Comparison of ENCODE assay signal across 3 cellular contexts in the genomic region with DNA sequence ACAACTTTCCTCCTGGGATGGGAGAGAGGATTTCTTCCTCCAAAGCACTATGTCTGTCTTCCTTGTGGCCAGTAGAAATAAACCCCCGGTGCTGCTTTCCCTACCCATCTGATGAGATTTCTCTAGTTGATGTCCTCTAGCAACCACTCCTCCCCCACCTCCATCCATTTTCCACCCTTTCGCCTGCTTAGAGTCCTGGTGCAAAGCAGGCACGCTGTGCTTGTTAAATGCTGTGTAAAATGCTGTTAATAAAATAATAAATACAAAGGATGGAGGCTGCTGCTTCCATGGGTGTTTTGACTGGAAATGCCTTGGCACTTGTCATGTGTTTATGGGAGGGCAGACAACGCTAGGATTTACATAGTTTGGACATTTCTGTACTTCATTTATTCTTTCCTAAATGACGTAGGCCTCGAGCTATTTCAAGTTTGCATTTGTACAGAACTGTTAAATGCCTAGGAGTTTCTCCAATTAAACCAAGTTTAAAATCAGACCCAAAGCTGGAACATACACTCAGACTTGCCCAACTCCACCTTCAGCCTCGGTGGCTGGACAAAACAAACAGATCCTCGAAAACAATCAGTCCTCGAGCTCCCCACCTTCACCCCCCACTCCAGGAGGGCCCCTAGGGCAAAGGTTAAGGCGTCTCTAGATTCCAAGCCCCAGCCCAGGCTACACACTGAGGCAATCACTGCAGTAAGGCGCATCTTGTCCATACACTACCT.
TF ChIP-seq lines count a peak whose summit lies in the region.

No MANE protein-coding gene starts in this region.

TF ChIP-seq in SK-N-SH, 30 proteins besides CTCF, POLR2A, EP300 and RAD21:
- no peak for TF ChIP-seq TCF12 (IDR thresholded peaks at IDR 0.05)
- TF ChIP-seq, protein P1, sequence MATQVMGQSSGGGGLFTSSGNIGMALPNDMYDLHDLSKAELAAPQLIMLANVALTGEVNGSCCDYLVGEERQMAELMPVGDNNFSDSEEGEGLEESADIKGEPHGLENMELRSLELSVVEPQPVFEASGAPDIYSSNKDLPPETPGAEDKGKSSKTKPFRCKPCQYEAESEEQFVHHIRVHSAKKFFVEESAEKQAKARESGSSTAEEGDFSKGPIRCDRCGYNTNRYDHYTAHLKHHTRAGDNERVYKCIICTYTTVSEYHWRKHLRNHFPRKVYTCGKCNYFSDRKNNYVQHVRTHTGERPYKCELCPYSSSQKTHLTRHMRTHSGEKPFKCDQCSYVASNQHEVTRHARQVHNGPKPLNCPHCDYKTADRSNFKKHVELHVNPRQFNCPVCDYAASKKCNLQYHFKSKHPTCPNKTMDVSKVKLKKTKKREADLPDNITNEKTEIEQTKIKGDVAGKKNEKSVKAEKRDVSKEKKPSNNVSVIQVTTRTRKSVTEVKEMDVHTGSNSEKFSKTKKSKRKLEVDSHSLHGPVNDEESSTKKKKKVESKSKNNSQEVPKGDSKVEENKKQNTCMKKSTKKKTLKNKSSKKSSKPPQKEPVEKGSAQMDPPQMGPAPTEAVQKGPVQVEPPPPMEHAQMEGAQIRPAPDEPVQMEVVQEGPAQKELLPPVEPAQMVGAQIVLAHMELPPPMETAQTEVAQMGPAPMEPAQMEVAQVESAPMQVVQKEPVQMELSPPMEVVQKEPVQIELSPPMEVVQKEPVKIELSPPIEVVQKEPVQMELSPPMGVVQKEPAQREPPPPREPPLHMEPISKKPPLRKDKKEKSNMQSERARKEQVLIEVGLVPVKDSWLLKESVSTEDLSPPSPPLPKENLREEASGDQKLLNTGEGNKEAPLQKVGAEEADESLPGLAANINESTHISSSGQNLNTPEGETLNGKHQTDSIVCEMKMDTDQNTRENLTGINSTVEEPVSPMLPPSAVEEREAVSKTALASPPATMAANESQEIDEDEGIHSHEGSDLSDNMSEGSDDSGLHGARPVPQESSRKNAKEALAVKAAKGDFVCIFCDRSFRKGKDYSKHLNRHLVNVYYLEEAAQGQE (IDR thresholded peaks at IDR 0.05; ENCODE audit: low read depth, low read length), result no peak
- TF ChIP-seq, protein P2, sequence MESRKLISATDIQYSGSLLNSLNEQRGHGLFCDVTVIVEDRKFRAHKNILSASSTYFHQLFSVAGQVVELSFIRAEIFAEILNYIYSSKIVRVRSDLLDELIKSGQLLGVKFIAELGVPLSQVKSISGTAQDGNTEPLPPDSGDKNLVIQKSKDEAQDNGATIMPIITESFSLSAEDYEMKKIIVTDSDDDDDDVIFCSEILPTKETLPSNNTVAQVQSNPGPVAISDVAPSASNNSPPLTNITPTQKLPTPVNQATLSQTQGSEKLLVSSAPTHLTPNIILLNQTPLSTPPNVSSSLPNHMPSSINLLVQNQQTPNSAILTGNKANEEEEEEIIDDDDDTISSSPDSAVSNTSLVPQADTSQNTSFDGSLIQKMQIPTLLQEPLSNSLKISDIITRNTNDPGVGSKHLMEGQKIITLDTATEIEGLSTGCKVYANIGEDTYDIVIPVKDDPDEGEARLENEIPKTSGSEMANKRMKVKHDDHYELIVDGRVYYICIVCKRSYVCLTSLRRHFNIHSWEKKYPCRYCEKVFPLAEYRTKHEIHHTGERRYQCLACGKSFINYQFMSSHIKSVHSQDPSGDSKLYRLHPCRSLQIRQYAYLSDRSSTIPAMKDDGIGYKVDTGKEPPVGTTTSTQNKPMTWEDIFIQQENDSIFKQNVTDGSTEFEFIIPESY (IDR thresholded peaks at IDR 0.05; ENCODE audit: borderline replicate concordance, low read depth), result no peak
- TF ChIP-seq FOXJ3 (CRISPR knock-in tag; IDR thresholded peaks at IDR 0.05), result no peak

TF ChIP-seq in SK-N-SH treated with all-trans-retinoic acid at 6 μM for 48 hours, 23 proteins besides CTCF, POLR2A, EP300 and RAD21:
- TF ChIP-seq, protein P3, sequence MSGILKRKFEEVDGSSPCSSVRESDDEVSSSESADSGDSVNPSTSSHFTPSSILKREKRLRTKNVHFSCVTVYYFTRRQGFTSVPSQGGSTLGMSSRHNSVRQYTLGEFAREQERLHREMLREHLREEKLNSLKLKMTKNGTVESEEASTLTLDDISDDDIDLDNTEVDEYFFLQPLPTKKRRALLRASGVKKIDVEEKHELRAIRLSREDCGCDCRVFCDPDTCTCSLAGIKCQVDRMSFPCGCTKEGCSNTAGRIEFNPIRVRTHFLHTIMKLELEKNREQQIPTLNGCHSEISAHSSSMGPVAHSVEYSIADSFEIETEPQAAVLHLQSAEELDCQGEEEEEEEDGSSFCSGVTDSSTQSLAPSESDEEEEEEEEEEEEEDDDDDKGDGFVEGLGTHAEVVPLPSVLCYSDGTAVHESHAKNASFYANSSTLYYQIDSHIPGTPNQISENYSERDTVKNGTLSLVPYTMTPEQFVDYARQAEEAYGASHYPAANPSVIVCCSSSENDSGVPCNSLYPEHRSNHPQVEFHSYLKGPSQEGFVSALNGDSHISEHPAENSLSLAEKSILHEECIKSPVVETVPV (CRISPR knock-in tag; IDR thresholded peaks at IDR 0.05), result no peak
- TF ChIP-seq, protein P4, sequence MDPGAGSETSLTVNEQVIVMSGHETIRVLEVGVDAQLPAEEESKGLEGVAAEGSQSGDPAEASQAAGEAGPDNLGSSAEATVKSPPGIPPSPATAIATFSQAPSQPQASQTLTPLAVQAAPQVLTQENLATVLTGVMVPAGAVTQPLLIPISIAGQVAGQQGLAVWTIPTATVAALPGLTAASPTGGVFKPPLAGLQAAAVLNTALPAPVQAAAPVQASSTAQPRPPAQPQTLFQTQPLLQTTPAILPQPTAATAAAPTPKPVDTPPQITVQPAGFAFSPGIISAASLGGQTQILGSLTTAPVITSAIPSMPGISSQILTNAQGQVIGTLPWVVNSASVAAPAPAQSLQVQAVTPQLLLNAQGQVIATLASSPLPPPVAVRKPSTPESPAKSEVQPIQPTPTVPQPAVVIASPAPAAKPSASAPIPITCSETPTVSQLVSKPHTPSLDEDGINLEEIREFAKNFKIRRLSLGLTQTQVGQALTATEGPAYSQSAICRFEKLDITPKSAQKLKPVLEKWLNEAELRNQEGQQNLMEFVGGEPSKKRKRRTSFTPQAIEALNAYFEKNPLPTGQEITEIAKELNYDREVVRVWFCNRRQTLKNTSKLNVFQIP (CRISPR knock-in tag; IDR thresholded peaks at IDR 0.05; ENCODE audit: borderline replicate concordance, low read depth), result no peak
- no peak for TF ChIP-seq ZFP30 (CRISPR knock-in tag; IDR thresholded peaks at IDR 0.05)
- TF ChIP-seq TCF4 (CRISPR knock-in tag; IDR thresholded peaks at IDR 0.05; ENCODE audit: borderline replicate concordance), result no peak
- TF ChIP-seq BACH2 (CRISPR knock-in tag; IDR thresholded peaks at IDR 0.05; ENCODE audit: borderline replicate concordance), result no peak
- no peak for TF ChIP-seq CSDC2 (CRISPR knock-in tag; IDR thresholded peaks at IDR 0.05)
- no peak for TF ChIP-seq ZNF70 (CRISPR knock-in tag; IDR thresholded peaks at IDR 0.05)
- no peak for TF ChIP-seq GLIS3 (CRISPR knock-in tag; IDR thresholded peaks at IDR 0.05)
- TF ChIP-seq ZNF565 (CRISPR knock-in tag; conservative IDR thresholded peaks at IDR 0.05; ENCODE audit: low read depth), result no peak
- no peak for TF ChIP-seq ESRRG (CRISPR knock-in tag; IDR thresholded peaks at IDR 0.05)
- no peak for TF ChIP-seq ZFP3 (CRISPR knock-in tag; IDR thresholded peaks at IDR 0.05)
- TF ChIP-seq ARNTL (CRISPR knock-in tag; IDR thresholded peaks at IDR 0.05; ENCODE audit: borderline replicate concordance, low read depth), result no peak
- no peak for TF ChIP-seq SNAI2 (CRISPR knock-in tag; IDR thresholded peaks at IDR 0.05)
- TF ChIP-seq, protein P5, sequence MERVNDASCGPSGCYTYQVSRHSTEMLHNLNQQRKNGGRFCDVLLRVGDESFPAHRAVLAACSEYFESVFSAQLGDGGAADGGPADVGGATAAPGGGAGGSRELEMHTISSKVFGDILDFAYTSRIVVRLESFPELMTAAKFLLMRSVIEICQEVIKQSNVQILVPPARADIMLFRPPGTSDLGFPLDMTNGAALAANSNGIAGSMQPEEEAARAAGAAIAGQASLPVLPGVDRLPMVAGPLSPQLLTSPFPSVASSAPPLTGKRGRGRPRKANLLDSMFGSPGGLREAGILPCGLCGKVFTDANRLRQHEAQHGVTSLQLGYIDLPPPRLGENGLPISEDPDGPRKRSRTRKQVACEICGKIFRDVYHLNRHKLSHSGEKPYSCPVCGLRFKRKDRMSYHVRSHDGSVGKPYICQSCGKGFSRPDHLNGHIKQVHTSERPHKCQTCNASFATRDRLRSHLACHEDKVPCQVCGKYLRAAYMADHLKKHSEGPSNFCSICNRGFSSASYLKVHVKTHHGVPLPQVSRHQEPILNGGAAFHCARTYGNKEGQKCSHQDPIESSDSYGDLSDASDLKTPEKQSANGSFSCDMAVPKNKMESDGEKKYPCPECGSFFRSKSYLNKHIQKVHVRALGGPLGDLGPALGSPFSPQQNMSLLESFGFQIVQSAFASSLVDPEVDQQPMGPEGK (CRISPR knock-in tag; IDR thresholded peaks at IDR 0.05; ENCODE audit: borderline replicate concordance), result no peak
- no peak for TF ChIP-seq RARB (CRISPR knock-in tag; IDR thresholded peaks at IDR 0.05)
- no peak for TF ChIP-seq OSR1 (CRISPR knock-in tag; IDR thresholded peaks at IDR 0.05)

TF ChIP-seq in H1, 55 proteins besides CTCF, POLR2A, EP300 and RAD21:
- no peak for TF ChIP-seq GTF2F1 (IDR thresholded peaks at IDR 0.05; ENCODE audit: borderline replicate concordance, low read depth, low read length)
- TF ChIP-seq BCL11A (IDR thresholded peaks at IDR 0.05; ENCODE audit: low read depth in 2 of 2, low read length in 2 of 2), result no peak
- no peak for TF ChIP-seq TBP (IDR thresholded peaks at IDR 0.05; ENCODE audit: low read depth, low read length)
